ENCODE assay signal across 24 cellular contexts in the genomic region with DNA sequence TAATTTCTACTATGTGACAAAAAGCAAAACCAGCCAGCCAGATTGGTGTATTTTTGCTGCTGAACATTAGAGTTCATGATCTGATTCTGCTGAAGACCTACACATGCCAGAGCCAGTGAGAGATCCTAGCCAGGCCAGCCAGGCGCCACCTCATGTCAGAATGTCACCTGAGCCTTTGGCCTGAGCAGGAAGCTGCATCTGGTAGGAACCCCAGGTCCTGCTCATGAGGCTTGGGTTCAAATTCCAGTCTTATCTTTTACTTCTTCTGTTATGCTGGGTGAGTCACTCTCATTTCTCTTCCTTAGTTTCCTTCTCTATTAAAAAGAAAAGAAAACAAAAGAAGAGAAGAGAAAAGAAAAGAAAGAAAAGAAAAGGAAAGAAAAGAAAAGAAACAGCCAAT.
"Had no signal": no experiment of that assay in that cellular context is flagged by ENCODE, and none has a peak within 500 bp of the region (broad histone marks: within the 10 kb centered on the region; RNA-seq: fewer than 3 reads in every experiment).

No MANE protein-coding gene starts in this region.

- H3K79me2 ChIP-seq: parathyroid adenoma had no signal

- H3K27me3 Mint-ChIP-seq: activated CD4-positive, alpha-beta memory T cell treated with anti-CD3 and anti-CD28 coated beads, Interleukin-2, amount 10 ng/mL, durations not matched to agents 7 days and 5 days; activated CD4-positive, alpha-beta T cell treated with anti-CD3 and anti-CD28 coated beads, Interleukin-2, amount 10 ng/mL, durations not matched to agents 24 days and 14 days; activated naive CD8-positive, alpha-beta T cell treated with anti-CD3 and anti-CD28 coated beads, Interleukin-2, amount 50 U/mL, for 24 hours; T-helper 17 cell had no signal

- H2AFZ ChIP-seq: parathyroid adenoma had no signal

- DNase-seq: activated CD4-positive, alpha-beta memory T cell treated with anti-CD3 and anti-CD28 coated beads, Interleukin-2, amount 10 ng/mL, durations not matched to agents 7 days and 5 days; activated CD4-positive, alpha-beta T cell treated with anti-CD3 and anti-CD28 coated beads, Interleukin-2, amount 10 ng/mL, durations not matched to agents 24 days and 14 days; activated gamma-delta T cell; activated naive CD4-positive, alpha-beta T cell treated with anti-CD3 and anti-CD28 coated beads, Interleukin-2, amount 50 U/mL, for 16 hours; activated naive CD8-positive, alpha-beta T cell treated with anti-CD3 and anti-CD28 coated beads, Interleukin-2, amount 50 U/mL, for 24 hours; caudate nucleus; dermis blood vessel endothelial cell; effector CD8-positive, alpha-beta T cell; foreskin melanocyte; immature natural killer cell; left ventricle myocardium inferior; natural killer cell; right cardiac atrium; stimulated activated CD4-positive, alpha-beta T cell treated with anti-CD3 and anti-CD28 coated beads, Interleukin-1b, Interleukin-23, amount 100 ng/mL, for 48 hours; T-helper 17 cell; transverse colon had no signal

- H3K4me3 ChIP-seq: left ventricle myocardium inferior, transverse colon had no signal

- ATAC-seq: activated CD4-positive, CD25-positive, alpha-beta regulatory T cell treated with anti-CD3 and anti-CD28 coated beads, Interleukin-2, amount 50 U/mL, for 24 hours; activated naive CD8-positive, alpha-beta T cell treated with anti-CD3 and anti-CD28 coated beads, Interleukin-2, amount 50 U/mL, for 24 hours; natural killer cell; right cardiac atrium; stimulated activated effector memory CD8-positive, alpha-beta T cell treated with anti-CD3 and anti-CD28 coated beads, Interleukin-12 subunit alpha, Interleukin-12 subunit beta, amount 100 ng/mL, for 72 hours; T-helper 17 cell had no signal

- H3K27me3 ChIP-seq: transverse colon had no signal

- H3K4me1 Mint-ChIP-seq: activated CD4-positive, alpha-beta memory T cell treated with anti-CD3 and anti-CD28 coated beads, Interleukin-2, amount 10 ng/mL, durations not matched to agents 7 days and 5 days; activated CD4-positive, alpha-beta T cell treated with anti-CD3 and anti-CD28 coated beads, Interleukin-2, amount 10 ng/mL, durations not matched to agents 24 days and 14 days; activated naive CD8-positive, alpha-beta T cell treated with anti-CD3 and anti-CD28 coated beads, Interleukin-2, amount 50 U/mL, for 24 hours; immature natural killer cell; natural killer cell; stimulated activated effector memory CD8-positive, alpha-beta T cell treated with anti-CD3 and anti-CD28 coated beads, Interleukin-12 subunit alpha, Interleukin-12 subunit beta, amount 100 ng/mL, for 72 hours; T-helper 17 cell had no signal

- H3K27ac ChIP-seq: left ventricle myocardium inferior, parathyroid adenoma, transverse colon, VCaP had no signal

- H3K36me3 ChIP-seq: left ventricle myocardium inferior, transverse colon had no signal

- H3K36me3 Mint-ChIP-seq: brain; immature natural killer cell; natural killer cell; stimulated activated effector memory CD8-positive, alpha-beta T cell treated with anti-CD3 and anti-CD28 coated beads, Interleukin-12 subunit alpha, Interleukin-12 subunit beta, amount 100 ng/mL, for 72 hours had no signal

- H3K9me3 ChIP-seq: transverse colon had no signal

- H3K4me1 ChIP-seq: left ventricle myocardium inferior, parathyroid adenoma had no signal

- FAIRE-seq: urothelium cell line had no signal

- H3K27ac Mint-ChIP-seq: activated CD4-positive, alpha-beta memory T cell treated with anti-CD3 and anti-CD28 coated beads, Interleukin-2, amount 10 ng/mL, durations not matched to agents 7 days and 5 days; activated CD4-positive, alpha-beta T cell treated with anti-CD3 and anti-CD28 coated beads, Interleukin-2, amount 10 ng/mL, durations not matched to agents 24 days and 14 days; activated naive CD8-positive, alpha-beta T cell treated with anti-CD3 and anti-CD28 coated beads, Interleukin-2, amount 50 U/mL, for 24 hours; activated T-helper 1 cell treated with anti-CD3 and anti-CD28 coated beads, Interleukin-12 subunit alpha, Interleukin-12 subunit beta, Interleukin-2, Interleukin-4 antibody, amounts not matched to agents 30 ng/mL and 10 ng/mL and 1 ng/mL, durations not matched to agents 14 hours and 24 hours and 36 hours; brain; immature natural killer cell; mesothelial cell of epicardium; natural killer cell; stimulated activated effector memory CD8-positive, alpha-beta T cell treated with anti-CD3 and anti-CD28 coated beads, Interleukin-12 subunit alpha, Interleukin-12 subunit beta, amount 100 ng/mL, for 72 hours; T-helper 17 cell had no signal

- H3K4me3 Mint-ChIP-seq: activated CD4-positive, alpha-beta memory T cell treated with anti-CD3 and anti-CD28 coated beads, Interleukin-2, amount 10 ng/mL, durations not matched to agents 7 days and 5 days; activated CD4-positive, alpha-beta T cell treated with anti-CD3 and anti-CD28 coated beads, Interleukin-2, amount 10 ng/mL, durations not matched to agents 24 days and 14 days; activated naive CD8-positive, alpha-beta T cell treated with anti-CD3 and anti-CD28 coated beads, Interleukin-2, amount 50 U/mL, for 24 hours; activated T-helper 1 cell treated with anti-CD3 and anti-CD28 coated beads, Interleukin-12 subunit alpha, Interleukin-12 subunit beta, Interleukin-2, Interleukin-4 antibody, amounts not matched to agents 30 ng/mL and 10 ng/mL and 1 ng/mL, durations not matched to agents 14 hours and 24 hours and 36 hours; brain; immature natural killer cell; mesothelial cell of epicardium; natural killer cell; stimulated activated effector memory CD8-positive, alpha-beta T cell treated with anti-CD3 and anti-CD28 coated beads, Interleukin-12 subunit alpha, Interleukin-12 subunit beta, amount 100 ng/mL, for 72 hours; T-helper 17 cell had no signal

- H3K9me3 Mint-ChIP-seq: activated CD4-positive, alpha-beta T cell treated with anti-CD3 and anti-CD28 coated beads, Interleukin-2, amount 10 ng/mL, durations not matched to agents 24 days and 14 days; activated T-helper 1 cell treated with anti-CD3 and anti-CD28 coated beads, Interleukin-12 subunit alpha, Interleukin-12 subunit beta, Interleukin-2, Interleukin-4 antibody, amounts not matched to agents 30 ng/mL and 10 ng/mL and 1 ng/mL, durations not matched to agents 14 hours and 24 hours and 36 hours had no signal

- H3K9ac ChIP-seq: parathyroid adenoma had no signal
